ENCODE assay signal across 21 cellular contexts in the genomic region with DNA sequence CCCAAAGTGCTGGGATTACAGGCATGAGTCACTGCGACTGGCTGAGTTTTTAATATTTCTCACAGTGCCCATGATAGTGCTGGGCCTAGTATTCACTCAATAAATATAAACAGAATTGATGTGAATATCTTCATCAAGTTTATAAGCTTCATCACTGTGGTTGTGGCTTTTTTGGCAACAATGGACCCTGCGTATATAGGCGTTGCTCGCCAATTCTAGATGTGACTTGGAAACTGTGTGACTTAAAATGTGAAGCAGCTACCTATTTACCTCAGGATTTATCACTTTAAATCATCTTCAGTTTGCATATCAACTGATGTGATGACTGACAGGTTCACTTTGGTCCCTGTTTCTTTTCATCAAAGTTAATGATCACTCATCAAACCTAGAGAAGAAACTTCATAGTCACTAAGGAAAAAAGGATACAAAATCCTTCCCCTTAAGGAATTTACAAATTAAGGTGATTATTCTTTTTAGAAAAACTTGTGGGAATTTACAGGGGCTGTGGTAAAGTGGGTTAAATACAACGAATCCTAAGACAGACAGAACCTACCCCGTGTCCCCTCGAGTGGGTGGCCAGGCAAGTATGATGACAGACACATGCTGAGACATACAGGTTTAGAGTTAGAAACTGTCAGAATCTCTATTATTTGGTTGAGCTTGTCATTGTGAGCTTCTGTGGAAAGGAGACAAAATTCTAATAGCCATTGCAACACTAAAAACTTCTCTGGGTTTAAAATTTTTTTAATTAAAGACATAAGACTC.
A peak's percentile ranks its signal among the peaks of the same experiment; 100 is the strongest.
DNase-seq lines count a peak whose midpoint lies in the region; ATAC-seq and TF ChIP-seq lines count a peak whose summit lies in the region.
"Had no signal": no experiment of that assay in that cellular context is flagged by ENCODE, and none has a peak within 500 bp of the region (broad histone marks: within the 10 kb centered on the region; RNA-seq: fewer than 3 reads in every experiment).

No MANE protein-coding gene starts in this region.

- H3K9me3 Mint-ChIP-seq in activated naive CD4-positive, alpha-beta T cell treated with anti-CD3 and anti-CD28 coated beads, Interleukin-2, amount 10 ng/mL, durations not matched to agents 7 days and 5 days: peaks cover 4% of the 10 kb centered on the region
- H3K9me3 Mint-ChIP-seq in activated T-helper 17 cell treated with anti-CD3 and anti-CD28 coated beads, Interleukin-2, amount 50 U/mL, for 72 hours: no peaks in the 10 kb centered on the region
- H3K9me3 Mint-ChIP-seq in stimulated activated naive CD8-positive, alpha-beta T cell treated with anti-CD3 and anti-CD28 coated beads, Interleukin-15, Interleukin-2, amounts not matched to agents 100 ng/mL and 50 ng/mL, for 24 hours: no peaks in the 10 kb centered on the region
- H3K9me3 Mint-ChIP-seq: GM23338 had no signal

- intact Hi-C loops in vagina (cut with DNase I): no loop called here

- no peak for DNase-seq in activated CD4-positive, CD25-positive, alpha-beta regulatory T cell treated with anti-CD3 and anti-CD28 coated beads, Interleukin-2, amount 50 U/mL, for 72 hours
- DNase-seq in activated naive CD4-positive, alpha-beta T cell treated with Interleukin-2 at 50 U/mL for 16 hours: peak; percentile 19
- DNase-seq in activated naive CD4-positive, alpha-beta T cell treated with anti-CD3 and anti-CD28 coated beads, Interleukin-2, amount 10 ng/mL, durations not matched to agents 7 days and 5 days: no peak
- DNase-seq in NCI-H2107 treated with DMSO at 0.1 percent for 48 hours (lab: John Stamatoyannopoulos, UW; ENCODE audit: unreplicated experiment) (no peak), vagina (ENCODE audit: extremely low spot score in 2 of 2) (no peak)
- DNase-seq: AML-193, HCEC 1CT, IMR-90, NCI-H1417 treated with DMSO at 0.1 percent for 48 hours, NCI-H1930, NCI-H345, NCI-H524 treated with DMSO at 0.1 percent for 48 hours, PC-3, RPMI8226 had no signal

- no peaks in the 10 kb centered on the region for H3K9me3 ChIP-seq in vagina

- peaks cover 60% of the 10 kb centered on the region for H3K4me1 Mint-ChIP-seq in activated naive CD4-positive, alpha-beta T cell treated with anti-CD3 and anti-CD28 coated beads, Interleukin-2, amount 10 ng/mL, durations not matched to agents 7 days and 5 days
- peaks cover 20% of the 10 kb centered on the region for H3K4me1 Mint-ChIP-seq in activated T-helper 17 cell treated with anti-CD3 and anti-CD28 coated beads, Interleukin-2, amount 50 U/mL, for 72 hours
- peaks cover 86% of the 10 kb centered on the region for H3K4me1 Mint-ChIP-seq in stimulated activated naive CD8-positive, alpha-beta T cell treated with anti-CD3 and anti-CD28 coated beads, Interleukin-15, Interleukin-2, amounts not matched to agents 100 ng/mL and 50 ng/mL, for 24 hours (ENCODE audit: low read depth)

- ATAC-seq in activated CD4-positive, CD25-positive, alpha-beta regulatory T cell treated with anti-CD3 and anti-CD28 coated beads, Interleukin-2, amount 50 U/mL, for 24 hours: peak; percentile 11 to 31
- ATAC-seq in activated T-helper 17 cell treated with anti-CD3 and anti-CD28 coated beads, Interleukin-2, amount 50 U/mL, for 72 hours (replicated peaks): peak; percentile 8
- ATAC-seq: GM23338, PC-3 had no signal

- H3K36me3 Mint-ChIP-seq in activated naive CD4-positive, alpha-beta T cell treated with anti-CD3 and anti-CD28 coated beads, Interleukin-2, amount 10 ng/mL, durations not matched to agents 7 days and 5 days: no peaks in the 10 kb centered on the region
- peaks cover 5% of the 10 kb centered on the region for H3K36me3 Mint-ChIP-seq in activated T-helper 17 cell treated with anti-CD3 and anti-CD28 coated beads, Interleukin-2, amount 50 U/mL, for 72 hours (ENCODE audit: low read depth)
- H3K36me3 Mint-ChIP-seq in stimulated activated naive CD8-positive, alpha-beta T cell treated with anti-CD3 and anti-CD28 coated beads, Interleukin-15, Interleukin-2, amounts not matched to agents 100 ng/mL and 50 ng/mL, for 24 hours (ENCODE audit: low read depth): peaks cover 9% of the 10 kb centered on the region

- no peak overlapping the region for H3K27ac ChIP-seq in vagina
- H3K27ac ChIP-seq: 22Rv1, C4-2B, HL-60 had no signal

- no peak overlapping the region for H3K4me3 Mint-ChIP-seq in activated naive CD4-positive, alpha-beta T cell treated with anti-CD3 and anti-CD28 coated beads, Interleukin-2, amount 10 ng/mL, durations not matched to agents 7 days and 5 days
- no peak overlapping the region for H3K4me3 Mint-ChIP-seq in activated T-helper 17 cell treated with anti-CD3 and anti-CD28 coated beads, Interleukin-2, amount 50 U/mL, for 72 hours
- H3K4me3 Mint-ChIP-seq in stimulated activated naive CD8-positive, alpha-beta T cell treated with anti-CD3 and anti-CD28 coated beads, Interleukin-15, Interleukin-2, amounts not matched to agents 100 ng/mL and 50 ng/mL, for 24 hours: no peak overlapping the region
- H3K4me3 Mint-ChIP-seq: GM23338 had no signal

- H3K4me1 ChIP-seq in vagina: no peaks in the 10 kb centered on the region

- H3K27me3 Mint-ChIP-seq in activated naive CD4-positive, alpha-beta T cell treated with anti-CD3 and anti-CD28 coated beads, Interleukin-2, amount 10 ng/mL, durations not matched to agents 7 days and 5 days: no peaks in the 10 kb centered on the region
- no peaks in the 10 kb centered on the region for H3K27me3 Mint-ChIP-seq in activated T-helper 17 cell treated with anti-CD3 and anti-CD28 coated beads, Interleukin-2, amount 50 U/mL, for 72 hours
- H3K27me3 Mint-ChIP-seq in stimulated activated naive CD8-positive, alpha-beta T cell treated with anti-CD3 and anti-CD28 coated beads, Interleukin-15, Interleukin-2, amounts not matched to agents 100 ng/mL and 50 ng/mL, for 24 hours: no peaks in the 10 kb centered on the region

- H3K27ac Mint-ChIP-seq in activated naive CD4-positive, alpha-beta T cell treated with anti-CD3 and anti-CD28 coated beads, Interleukin-2, amount 10 ng/mL, durations not matched to agents 7 days and 5 days: no peak overlapping the region
- H3K27ac Mint-ChIP-seq in activated T-helper 17 cell treated with anti-CD3 and anti-CD28 coated beads, Interleukin-2, amount 50 U/mL, for 72 hours: no peak overlapping the region
- peak overlapping the region; percentile 71 for H3K27ac Mint-ChIP-seq in stimulated activated naive CD8-positive, alpha-beta T cell treated with anti-CD3 and anti-CD28 coated beads, Interleukin-15, Interleukin-2, amounts not matched to agents 100 ng/mL and 50 ng/mL, for 24 hours
- H3K27ac Mint-ChIP-seq: GM23338 had no signal

- no peak for TF ChIP-seq CTCF in vagina (IDR thresholded peaks at IDR 0.05)

- no peak overlapping the region for H3K4me3 ChIP-seq in vagina
- H3K4me3 ChIP-seq: GM23338 had no signal

- TF ChIP-seq POLR2A in vagina (IDR thresholded peaks at IDR 0.05): no peak

- H3K27me3 ChIP-seq in vagina: no peaks in the 10 kb centered on the region

- CTCF ChIA-PET in activated naive CD4-positive, alpha-beta T cell treated with anti-CD3 and anti-CD28 coated beads, Interleukin-2, amount 10 ng/mL, durations not matched to agents 7 days and 5 days (lab: Charles Lee): interaction anchor here (1.1 to 1.6 kb wide), 2 partner anchors 11 to 18 kb away, joined by 3 to 4 read pairs; no protein-coding TSS in a partner anchor

- H3K36me3 ChIP-seq in vagina: no peaks in the 10 kb centered on the region
